22 cellular contexts compared by ENCODE assay signal in the genomic region with DNA sequence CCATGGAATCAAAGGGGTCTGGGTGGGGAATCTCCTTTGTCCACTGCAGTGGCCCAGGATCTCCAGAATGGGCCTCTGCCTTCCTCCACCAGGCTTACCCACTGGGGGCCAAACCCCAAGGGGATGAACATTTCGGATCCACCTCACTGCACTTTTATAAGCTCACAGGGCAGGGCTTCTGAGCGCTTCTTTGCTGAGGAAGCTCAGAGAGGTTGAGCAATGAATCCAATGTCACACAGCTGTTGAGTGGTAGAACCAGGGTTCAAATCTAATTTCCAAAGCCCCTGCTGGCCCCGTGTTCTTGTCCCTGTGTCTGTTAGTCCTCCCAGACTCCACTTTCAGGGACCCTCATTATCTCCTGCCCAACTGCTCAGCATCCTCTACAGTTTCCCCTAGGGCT.
"Had no signal": no experiment of that assay in that cellular context is flagged by ENCODE, and none has a peak within 500 bp of the region (broad histone marks: within the 10 kb centered on the region; RNA-seq: fewer than 3 reads in every experiment).

No MANE protein-coding gene starts in this region.

- H3K4me2 ChIP-seq: hepatocyte had no signal

- FAIRE-seq: endothelial cell of umbilical vein, frontal cortex, keratinocyte had no signal

- H3K9me3 Mint-ChIP-seq: dendritic cell treated with granulocyte-macrophage colony-stimulating factor and Interleukin-4, amounts not matched to agents 40 ng/mL and 50 ng/mL, for 4 days; immature natural killer cell; mesothelial cell of epicardium had no signal

- H3K9me3 ChIP-seq: colonic mucosa, gastroesophageal sphincter, heart left ventricle, left lung, lower lobe of right lung, mucosa of descending colon had no signal

- DNase-seq: cortex of kidney; effector CD4-positive, alpha-beta T cell; effector memory CD4-positive, alpha-beta T cell; foreskin keratinocyte; heart left ventricle; hypothalamus; immature natural killer cell; left cardiac atrium; left lung; left ventricle myocardium superior; lower lobe of right lung; mesenchymal stem cell; naive B cell had no signal

- H2AFZ ChIP-seq: hepatocyte had no signal

- H3K4me1 ChIP-seq: colonic mucosa, foreskin keratinocyte, gastroesophageal sphincter, heart left ventricle, left lung, lower lobe of right lung had no signal

- H3K27ac ChIP-seq: colonic mucosa, foreskin keratinocyte, gastroesophageal sphincter, heart left ventricle, hepatocyte, left lung, lower lobe of right lung had no signal

- H3K36me3 Mint-ChIP-seq: immature natural killer cell, mesothelial cell of epicardium, naive B cell had no signal

- ATAC-seq: foreskin keratinocyte, gastroesophageal sphincter, heart left ventricle, left cardiac atrium, left lung, left ventricle myocardium superior, lower lobe of right lung had no signal

- H3K4me3 ChIP-seq: colonic mucosa, gastroesophageal sphincter, heart left ventricle, hepatocyte, left lung, lower lobe of right lung, mucosa of descending colon had no signal

- H3K36me3 ChIP-seq: colonic mucosa, gastroesophageal sphincter, heart left ventricle, left lung, lower lobe of right lung had no signal

- H3K27me3 ChIP-seq: colonic mucosa, foreskin keratinocyte had no signal

- H3K4me3 Mint-ChIP-seq: dendritic cell treated with granulocyte-macrophage colony-stimulating factor and Interleukin-4, amounts not matched to agents 40 ng/mL and 50 ng/mL, for 4 days; immature natural killer cell; mesothelial cell of epicardium; naive B cell had no signal

- H3K79me2 ChIP-seq: hepatocyte had no signal

- H3K4me1 Mint-ChIP-seq: immature natural killer cell, mesothelial cell of epicardium, naive B cell had no signal

- H3K27ac Mint-ChIP-seq: dendritic cell treated with granulocyte-macrophage colony-stimulating factor and Interleukin-4, amounts not matched to agents 40 ng/mL and 50 ng/mL, for 4 days; immature natural killer cell; mesothelial cell of epicardium had no signal
